In the genomic region with DNA sequence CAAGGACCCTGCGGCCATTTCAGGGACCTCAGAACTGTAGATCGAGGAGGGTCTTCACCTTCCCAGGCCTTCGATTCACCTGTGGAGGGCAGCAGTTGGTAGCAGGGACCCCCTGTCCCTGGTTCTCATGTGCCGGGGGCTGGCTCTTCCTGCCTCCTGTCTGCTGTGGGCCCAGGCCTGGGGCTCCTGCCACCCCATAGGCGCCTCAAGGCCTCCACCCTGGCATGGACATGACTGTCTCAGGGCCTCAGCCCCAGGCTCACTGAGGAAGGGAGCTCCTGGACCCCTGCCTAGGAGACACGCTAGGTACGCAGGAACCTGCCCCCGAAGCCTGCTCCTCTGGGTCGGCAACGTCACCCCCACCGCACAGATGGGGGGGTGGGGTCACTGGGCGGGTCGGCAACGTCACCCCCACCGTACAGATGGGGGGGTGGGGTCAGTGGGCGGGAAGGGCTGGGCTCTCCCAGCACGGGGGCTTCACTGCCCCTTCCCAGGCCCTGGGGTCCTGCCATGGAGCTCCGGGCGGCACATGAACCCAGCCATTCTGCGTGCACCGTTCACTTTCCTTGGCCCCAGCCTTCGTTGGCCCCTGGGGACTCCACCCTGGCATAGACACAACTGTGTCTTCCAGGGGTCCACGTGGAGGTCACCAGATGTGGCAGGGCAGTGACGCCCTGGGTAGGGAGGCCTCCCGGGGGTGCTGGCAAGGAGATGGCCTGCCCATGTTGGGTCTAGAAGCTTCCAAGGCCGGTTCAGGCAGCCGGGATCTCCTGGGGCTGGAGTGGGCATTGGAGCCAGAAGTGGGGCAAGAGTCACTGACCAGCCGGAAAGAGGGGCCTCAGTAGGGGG, we compare ENCODE assay signal across 18 cellular contexts. TPM values are rescaled to one million over a fixed set of nuclear protein-coding genes. Genes with fewer than 3 reads are reported as not detected.
DNase-seq lines count a peak whose midpoint lies in the region; ATAC-seq and TF ChIP-seq lines count a peak whose summit lies in the region.
"Had no signal": no experiment of that assay in that cellular context is flagged by ENCODE, and none has a peak within 500 bp of the region (broad histone marks: within the 10 kb centered on the region; RNA-seq: fewer than 3 reads in every experiment).

No MANE protein-coding gene starts in this region.

- H3K27me3 ChIP-seq in right atrium auricular region: no peaks in the 10 kb centered on the region
- no peaks in the 10 kb centered on the region for H3K27me3 ChIP-seq in mesenchymal stem cell (ENCODE audit: control insufficient read depth in 1 of 2, insufficient read depth in 1 of 2, low read length in 2 of 2)

- no peak overlapping the region for H3K14ac ChIP-seq in mesenchymal stem cell (ENCODE audit: low read length in 2 of 2)

- no peak overlapping the region for H2BK15ac ChIP-seq in mesenchymal stem cell (ENCODE audit: low read depth, poor library complexity, severe bottlenecking)

- no peak overlapping the region for H4K91ac ChIP-seq in mesenchymal stem cell (ENCODE audit: low read length)

- no peak overlapping the region for H3K27ac ChIP-seq in right atrium auricular region
- peak overlapping the region; percentile 69 for H3K27ac ChIP-seq in epithelial cell of prostate
- no peak overlapping the region for H3K27ac ChIP-seq in mesenchymal stem cell (ENCODE audit: low read length, poor library complexity, severe bottlenecking)

- H2BK12ac ChIP-seq in mesenchymal stem cell (ENCODE audit: low read length in 2 of 2): no peak overlapping the region

- no peak overlapping the region for H2AFZ ChIP-seq in mesenchymal stem cell (ENCODE audit: low read depth, low read length)

- H2AK5ac ChIP-seq in mesenchymal stem cell (ENCODE audit: low read length, severe bottlenecking): peak overlapping the region; percentile 94

- H3K79me1 ChIP-seq in mesenchymal stem cell (replicated peaks; ENCODE audit: low read length, poor library complexity, severe bottlenecking): no peaks in the 10 kb centered on the region

- H3K4me1 ChIP-seq in right atrium auricular region (peaks cover 0 to 2% of the 10 kb centered on the region in 2 donors), mesenchymal stem cell (ENCODE audit: control insufficient read depth, insufficient read depth, low read depth, low read length) (peaks cover 49% of the 10 kb centered on the region)

- H3K18ac ChIP-seq in mesenchymal stem cell (ENCODE audit: low read depth in 1 of 2, low read length in 2 of 2): no peak overlapping the region

- 95% methylated on average over 28 of the region's 28 CpGs for WGBS in mesenchymal stem cell

- H3K9ac ChIP-seq in mesenchymal stem cell (ENCODE audit: low read length): no peak overlapping the region

- H3K9me3 ChIP-seq in right atrium auricular region (no peaks in the 10 kb centered on the region), mesenchymal stem cell (ENCODE audit: control insufficient read depth, low read length) (no peaks in the 10 kb centered on the region)

- H3K23ac ChIP-seq in mesenchymal stem cell (ENCODE audit: low read length in 2 of 2): no peak overlapping the region

- ATAC-seq in left ventricle myocardium superior: no peak
- ATAC-seq in GM19395 (IDR thresholded peaks at IDR 0.05; ENCODE audit: unreplicated experiment): no peak

- TF ChIP-seq CTCF in right atrium auricular region (IDR thresholded peaks at IDR 0.05): no peak

- no peak overlapping the region for H2BK5ac ChIP-seq in mesenchymal stem cell (ENCODE audit: low read depth, low read length, poor library complexity, severe bottlenecking)

- H3K4me3 ChIP-seq in right atrium auricular region: no peak overlapping the region
- H3K4me3 ChIP-seq in mesenchymal stem cell (ENCODE audit: insufficient read depth in 1 of 2, low read depth in 1 of 2, low read length in 2 of 2): no peak overlapping the region

- DNase-seq in left ventricle myocardium superior (peak; percentile 22), right atrium auricular region (ENCODE audit: low spot score) (no peak), epithelial cell of prostate (ENCODE audit: low read depth, low spot score) (no peak), mesenchymal stem cell (no peak), UCSD-AML1 (lab: John Stamatoyannopoulos, UW; ENCODE audit: unreplicated experiment) (no peak), NCI-H2081 (lab: John Stamatoyannopoulos, UW) (no peak)
- DNase-seq: C1 segment of cervical spinal cord; DND-41; HCEC 1CT; NCI-H1105; NCI-H1694; NCI-H748 treated with DMSO at 0.1 percent for 48 hours; NK-92 treated with Interleukin-12 subunit alpha and Interleukin-12 subunit beta, amount 100 ng/mL, for 24 hours; SIG-M5 had no signal

- H3K36me3 ChIP-seq in right atrium auricular region (no peaks in the 10 kb centered on the region), mesenchymal stem cell (ENCODE audit: control insufficient read depth in 1 of 2, insufficient read depth in 2 of 2, low read depth in 1 of 2, low read length in 2 of 2) (peaks cover 0 to 14% of the 10 kb centered on the region in 2 experiments)

- no peak overlapping the region for H3K4ac ChIP-seq in mesenchymal stem cell (ENCODE audit: low read depth in 1 of 2, low read length in 2 of 2)

- H2BK120ac ChIP-seq in mesenchymal stem cell (ENCODE audit: low read depth, low read length): no peak overlapping the region

- no peak overlapping the region for H4K8ac ChIP-seq in mesenchymal stem cell (ENCODE audit: low read length)

- no peak overlapping the region for H3K4me2 ChIP-seq in mesenchymal stem cell (ENCODE audit: low read length, poor library complexity, severe bottlenecking)

- intact Hi-C loops in left ventricle myocardium superior (cut with micrococcal nuclease): no loop called here

RNA-seq across cellular contexts. Expression of gene HGFAC, which starts 3.5 kb away (rescaled TPM):
- 0.67 TPM for total RNA-seq in left ventricle myocardium superior
- not detected for total RNA-seq in right atrium auricular region
- 0.10 TPM for polyA plus RNA-seq in mesenchymal stem cell (2013, experiment 1 of 2)
- 0.01 TPM for polyA plus RNA-seq in mesenchymal stem cell (2013, experiment 2 of 2)
- total RNA-seq: G401, NCI-H460 had no signal

RNA-seq across cellular contexts. Expression of gene DOK7, which starts 24.9 kb away (rescaled TPM):
- 35.5 TPM for total RNA-seq in left ventricle myocardium superior
- total RNA-seq in right atrium auricular region: 10 to 100 TPM; 31.0 to 68.9 TPM
- polyA plus RNA-seq in mesenchymal stem cell (2013, experiment 1 of 2): not detected
- polyA plus RNA-seq in mesenchymal stem cell (2013, experiment 2 of 2): not detected
- total RNA-seq: A673, G401 had no signal
